Comparison of ENCODE assay signal across 17 cellular contexts in the genomic region with DNA sequence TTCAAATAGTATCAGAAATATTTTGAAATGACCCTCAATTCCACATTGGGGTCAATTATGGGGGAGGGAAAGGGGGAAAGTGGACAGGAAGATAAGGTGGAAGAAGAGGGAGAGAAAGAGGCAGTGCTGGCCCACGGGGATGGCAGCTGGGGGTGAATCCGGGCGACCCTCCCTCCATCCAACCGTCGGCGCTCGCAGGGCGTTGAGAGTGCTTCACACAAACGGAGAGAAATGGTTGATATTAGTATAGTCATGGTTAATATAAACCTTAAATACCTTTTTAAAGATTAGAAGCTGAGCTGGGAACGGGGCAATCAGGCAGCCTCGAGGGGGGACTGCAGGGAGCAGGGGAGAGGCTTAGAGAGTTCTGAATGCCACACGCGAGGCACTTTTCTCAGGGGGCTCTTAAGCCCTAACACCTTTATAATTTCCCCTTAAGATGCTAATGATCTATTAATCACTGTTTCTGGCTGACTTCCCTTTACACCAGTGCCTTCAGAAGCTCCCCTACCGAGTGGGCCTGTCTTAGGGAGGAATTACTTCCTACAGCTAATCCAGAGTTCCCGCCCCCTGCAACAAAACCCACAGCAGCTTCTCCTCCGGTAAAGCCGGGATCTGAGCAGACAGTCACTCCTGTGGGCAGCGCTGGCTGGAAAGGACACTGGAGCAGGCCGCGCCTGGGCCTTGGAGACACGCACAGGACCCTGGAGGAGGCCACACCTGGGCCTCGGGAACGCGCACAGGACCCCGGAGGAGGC. TPM values are rescaled to one million over a fixed set of nuclear protein-coding genes. Genes with fewer than 3 reads are reported as not detected.
DNase-seq lines count a peak whose midpoint lies in the region; ATAC-seq and TF ChIP-seq lines count a peak whose summit lies in the region.
"Had no signal": no experiment of that assay in that cellular context is flagged by ENCODE, and none has a peak within 500 bp of the region (broad histone marks: within the 10 kb centered on the region; RNA-seq: fewer than 3 reads in every experiment).

No MANE protein-coding gene starts in this region.

- H3K4me3 ChIP-seq in GM23248 (no peak overlapping the region), mammary epithelial cell (replicated peaks in 1 of 3; ENCODE audit: insufficient read depth in 1 of 3, low read depth in 2 of 3, low read length in 3 of 3) (no peak overlapping the region)

- no peaks in the 10 kb centered on the region for H3K9me3 ChIP-seq in GM23248 (ENCODE audit: low read depth)
- H3K9me3 ChIP-seq in mammary epithelial cell (replicated peaks; ENCODE audit: insufficient read depth, low read length): no peaks in the 10 kb centered on the region

- no peaks in the 10 kb centered on the region for H3K9me2 ChIP-seq in GM23248 (ENCODE audit: insufficient read depth)

- H3K79me2 ChIP-seq in GM23248 (ENCODE audit: insufficient read depth) (no peaks in the 10 kb centered on the region), mammary epithelial cell (ENCODE audit: insufficient read depth, low read length) (no peaks in the 10 kb centered on the region)

- H3K27ac ChIP-seq in foreskin keratinocyte: no peak overlapping the region
- H3K27ac ChIP-seq in GM23248: no peak overlapping the region
- no peak overlapping the region for H3K27ac ChIP-seq in mammary epithelial cell (ENCODE audit: insufficient read depth, low read depth, low read length)
- H3K27ac ChIP-seq: KMS-11 had no signal

- dilution Hi-C loops in mammary epithelial cell (cut with HindIII; ENCODE audit: low sequenced_read_pairs): loop anchor here (5.0 kb wide), 1 partner anchor 55 kb away; no protein-coding TSS in a partner anchor

- H3K4me1 ChIP-seq in foreskin keratinocyte: no peaks in the 10 kb centered on the region
- H3K4me1 ChIP-seq in GM23248 (ENCODE audit: insufficient read depth): no peaks in the 10 kb centered on the region
- no peaks in the 10 kb centered on the region for H3K4me1 ChIP-seq in mammary epithelial cell (ENCODE audit: insufficient read depth, low read length)

- intact Hi-C loops in posterior vena cava (cut with DNase I): no loop called here
- intact Hi-C loops in mammary epithelial cell (cut with micrococcal nuclease): no loop called here

- ATAC-seq in foreskin keratinocyte: peak; percentile 7
- ATAC-seq in HG02610 (IDR thresholded peaks at IDR 0.05; ENCODE audit: unreplicated experiment): no peak
- ATAC-seq: CD8-positive, alpha-beta T cell; stimulated activated naive CD8-positive, alpha-beta T cell treated with anti-CD3 and anti-CD28 coated beads, Interleukin-15, amount 100 ng/mL, for 72 hours had no signal

- H3K4me2 ChIP-seq in GM23248 (ENCODE audit: unreplicated experiment): no peak overlapping the region
- no peak overlapping the region for H3K4me2 ChIP-seq in mammary epithelial cell (ENCODE audit: insufficient read depth, low read depth, low read length)
- H3K4me2 ChIP-seq: KMS-11 had no signal

- H3F3A ChIP-seq in GM23248 (ENCODE audit: insufficient read depth): no peaks in the 10 kb centered on the region

- WGBS in GM23248 (ENCODE audit: low coverage in 1 of 2, low lambda C conversion rate in 2 of 2, missing lambda C conversion rate in 2 of 2), 2 experiments: 73 to 76% methylated on average over 25 of the region's 25 CpGs
- WGBS in mammary epithelial cell (ENCODE audit: low coverage, missing lambda C conversion rate): 88% methylated on average over 22 of the region's 25 CpGs

- peak; percentile 47 for DNase-seq in DMS79 treated with DMSO at 0.1 percent for 48 hours (lab: John Stamatoyannopoulos, UW)
- DNase-seq in NCI-H524 (lab: John Stamatoyannopoulos, UW): peak; percentile 50 to 79
- DNase-seq in foreskin keratinocyte: no peak
- DNase-seq in posterior vena cava (ENCODE audit: low spot score): peak; percentile 75
- DNase-seq in GM23248: no peak
- no peak for DNase-seq in epidermal melanocyte (ENCODE audit: insufficient read length, low spot score)
- no peak for DNase-seq in mammary epithelial cell
- DNase-seq: activated CD8-positive, alpha-beta memory T cell treated with anti-CD3 and anti-CD28 coated beads, Interleukin-2, amount 50 U/mL, for 48 hours; amniotic stem cell; CD8-positive, alpha-beta T cell; effector memory CD4-positive, alpha-beta T cell; glutamatergic neuron; NCI-H2107; stimulated activated CD4-positive, alpha-beta T cell treated with anti-CD3 and anti-CD28 coated beads, Interleukin-4, amount 100 ng/mL, for 1 hour; stimulated activated naive CD8-positive, alpha-beta T cell treated with anti-CD3 and anti-CD28 coated beads, Interleukin-15, amount 100 ng/mL, for 72 hours had no signal

- no TSS peak for BruUV-seq in mammary epithelial cell (replicated peaks; lab: Mats Ljungman, UMichigan)

- H2AFZ ChIP-seq in GM23248 (no peak overlapping the region), mammary epithelial cell (ENCODE audit: low read depth, low read length) (no peak overlapping the region)

- H3K36me3 ChIP-seq in GM23248 (ENCODE audit: low read depth) (no peaks in the 10 kb centered on the region), mammary epithelial cell (ENCODE audit: insufficient read depth, low read length) (no peaks in the 10 kb centered on the region)

- CTCF ChIA-PET in mammary epithelial cell (lab: Charles Lee; ENCODE audit: low non-redundant PET): no interaction called here

- no peaks in the 10 kb centered on the region for H3K27me3 ChIP-seq in foreskin keratinocyte
- peaks cover 6% of the 10 kb centered on the region for H3K27me3 ChIP-seq in GM23248 (replicated peaks; ENCODE audit: insufficient read depth)
- peaks cover 2% of the 10 kb centered on the region for H3K27me3 ChIP-seq in mammary epithelial cell (ENCODE audit: insufficient read depth, low read length)

- H4K20me1 ChIP-seq in GM23248 (ENCODE audit: insufficient read depth): no peaks in the 10 kb centered on the region
- no peaks in the 10 kb centered on the region for H4K20me1 ChIP-seq in mammary epithelial cell (ENCODE audit: insufficient read depth, low read length)

- in situ Hi-C loops in GM23248 (cut with MboI): no loop called here
- in situ Hi-C loops in mammary epithelial cell (cut with MboI; ENCODE audit: low sequenced_read_pairs in 2 of 2): no loop called here

- TF ChIP-seq CTCF in foreskin keratinocyte (conservative IDR thresholded peaks at IDR 0.05) (no peak), mammary epithelial cell (conservative IDR thresholded peaks at IDR 0.05 in 1 of 2, IDR thresholded peaks at IDR 0.05 in 1 of 2; ENCODE audit: extremely low read depth in 1 of 2, insufficient read depth in 1 of 2, low read depth in 1 of 2, low read length in 2 of 2) (no peak)

- H3K9ac ChIP-seq in GM23248: no peak overlapping the region
- H3K9ac ChIP-seq in mammary epithelial cell (ENCODE audit: insufficient read depth, low read length): no peak overlapping the region
- H3K9ac ChIP-seq: KMS-11 had no signal

RNA-seq across cellular contexts. Expression of gene PRKAG2, which starts 39.5 kb away (rescaled TPM):
- 27.1 and 31.6 TPM in 2 replicates for total RNA-seq in foreskin keratinocyte
- polyA plus RNA-seq in foreskin keratinocyte: 18.4 and 22.3 TPM in 2 replicates
- 10 to 100 TPM; 91.8 to 94.2 TPM for total RNA-seq in posterior vena cava
- 11.5 and 19.5 TPM in 2 replicates for total RNA-seq in GM23248 (2014; rRNA removed; shearing (Covaris generic))
- polyA plus RNA-seq in GM23248 (2016; fragmentation: Nextera tagmentation; extraction: Ambion mirVana): 17.0 and 18.2 TPM in 2 replicates
- 10 to 100 TPM; 30.3 to 37.1 TPM for total RNA-seq in mammary epithelial cell
- 30.2 TPM for polyA plus RNA-seq in mammary epithelial cell
- 30.7 TPM for polyA minus RNA-seq in mammary epithelial cell

Comparison
In these comparisons a context has a peak if more than half of its experiments do, and no peak if none do; other contexts are left out.
1. DNase-seq: peak in DMS79 treated with DMSO at 0.1 percent for 48 hours (single experiment), NCI-H524 (2 of 2) and posterior vena cava (single experiment); none in foreskin keratinocyte (0 of 2), GM23248 (single experiment), epidermal melanocyte (single experiment) and mammary epithelial cell (single experiment).